11 cellular contexts compared by ENCODE assay signal in genomic region chr20:38625896-38626295, GRCh38. TPM values are rescaled to one million over a fixed set of nuclear protein-coding genes. Genes with fewer than 3 reads are reported as not detected.
"Had no signal": no experiment of that assay in that cellular context is flagged by ENCODE, and none has a peak within 500 bp of the region (broad histone marks: within the 10 kb centered on the region; RNA-seq: fewer than 3 reads in every experiment).

No MANE protein-coding gene starts in this region.

- H3K4me1 ChIP-seq: HAP-1 had no signal

- ATAC-seq: GM23338, HCT116 had no signal

- H3K9ac ChIP-seq: GM23248 had no signal

- H2AFZ ChIP-seq: GM23248, GM23338 had no signal

- H3K4me2 ChIP-seq: GM23338 had no signal

- H3K4me3 ChIP-seq: GM23248, GM23338, HAP-1 had no signal

- H3K9me3 ChIP-seq: HAP-1 had no signal

- H3K36me3 ChIP-seq: HAP-1 had no signal

- H3K27ac ChIP-seq: GM23248 had no signal

- FAIRE-seq: H1, H54 had no signal

- DNase-seq: GM23248, GOT3, H7, H9, HCEC 1CT, HFFc6 had no signal

RNA-seq across cellular contexts. Expression of gene ARHGAP40, which starts 24.3 kb away (rescaled TPM):
- polyA plus RNA-seq: GM23248, GM23338 had no signal

RNA-seq across cellular contexts. Expression of gene ADIG, which starts 44.9 kb away (rescaled TPM):
- polyA plus RNA-seq: GM23248, GM23338, H1 had no signal
